16 cellular contexts compared by ENCODE assay signal in genomic region chrX:67674741-67675140, GRCh38.
A peak's percentile ranks its signal among the peaks of the same experiment; 100 is the strongest.
DNase-seq lines count a peak whose midpoint lies in the region; ATAC-seq and TF ChIP-seq lines count a peak whose summit lies in the region.
"Had no signal": no experiment of that assay in that cellular context is flagged by ENCODE, and none has a peak within 500 bp of the region (broad histone marks: within the 10 kb centered on the region; RNA-seq: fewer than 3 reads in every experiment).

No MANE protein-coding gene starts in this region.

- H4K20me1 ChIP-seq in KMS-11 (ENCODE audit: insufficient read depth): no peaks in the 10 kb centered on the region

- no peak for TF ChIP-seq POLR2A in heart left ventricle (IDR thresholded peaks at IDR 0.05)
- TF ChIP-seq POLR2A in upper lobe of left lung (IDR thresholded peaks at IDR 0.05): no peak

- no peaks in the 10 kb centered on the region for H3K79me2 ChIP-seq in KMS-11 (ENCODE audit: insufficient read depth, low read depth)

- peak; percentile 20 for ATAC-seq in left ventricle myocardium superior
- ATAC-seq in heart left ventricle: no peak
- ATAC-seq in GM18907 (IDR thresholded peaks at IDR 0.05; ENCODE audit: unreplicated experiment): no peak
- ATAC-seq in upper lobe of left lung (ENCODE audit: low FRiP score in 2 of 2): no peak

- 44 to 61% (median 53%) methylated on average over 1 of the region's 1 CpG for WGBS in heart left ventricle, 4 donors
- 73% methylated on average over 1 of the region's 1 CpG; no CpG with 5 or more reads in 1 of the 2 donors for WGBS in upper lobe of left lung, 2 donors

- peak overlapping the region; percentile 49; the same call in 1 of the 2 replicates for H2AFZ ChIP-seq in KMS-11 (ENCODE audit: low read depth)

- no peak overlapping the region; the same call in 1 of the 2 replicates for H3K9ac ChIP-seq in KMS-11

- intact Hi-C loops in left ventricle myocardium superior (cut with micrococcal nuclease) (no loop called here), heart left ventricle (cut with DNase I) (no loop called here)

- DNase-seq in left ventricle myocardium superior (no peak), heart left ventricle (no peak), fibroblast of the aortic adventitia (ENCODE audit: low read depth) (peak; percentile 9), upper lobe of left lung (no peak)
- DNase-seq: C1 segment of cervical spinal cord; Calu3; CD4-positive, alpha-beta memory T cell; COR-L47; DMS53; DMS79 treated with DMSO at 0.1 percent for 48 hours; GF-D8; GOT3; HFFc6 had no signal

- H3K4me2 ChIP-seq in KMS-11: peak overlapping the region; percentile 45; the same call in 1 of the 2 replicates

- H3K9me3 ChIP-seq in heart left ventricle (no peaks in the 10 kb centered on the region), upper lobe of left lung (no peaks in the 10 kb centered on the region)
- H3K9me3 ChIP-seq: HAP-1 had no signal

- H3K4me3 ChIP-seq in heart left ventricle: no peak overlapping the region
- no peak overlapping the region for H3K4me3 ChIP-seq in KMS-11 (IDR thresholded peaks at IDR 0.05; ENCODE audit: insufficient read depth, low read depth, low read length)
- no peak overlapping the region for H3K4me3 ChIP-seq in fibroblast of the aortic adventitia (ENCODE audit: low read depth, low read length)
- no peak overlapping the region for H3K4me3 ChIP-seq in upper lobe of left lung
- H3K4me3 ChIP-seq: HAP-1 had no signal

- H3K27me3 ChIP-seq in heart left ventricle: peaks cover 0 to 3% (median 0%) of the 10 kb centered on the region in 9 donors
- H3K27me3 ChIP-seq in KMS-11 (ENCODE audit: insufficient read depth, low read depth): no peaks in the 10 kb centered on the region
- no peaks in the 10 kb centered on the region for H3K27me3 ChIP-seq in upper lobe of left lung

- H3K4me1 ChIP-seq in heart left ventricle (peaks cover 0 to 2% (median 0%) of the 10 kb centered on the region in 12 donors), KMS-11 (ENCODE audit: low read depth, poor library complexity, severe bottlenecking) (peaks cover 56% of the 10 kb centered on the region), upper lobe of left lung (no peaks in the 10 kb centered on the region)

- H3K27ac ChIP-seq in heart left ventricle (no peak overlapping the region), KMS-11 (peak overlapping the region; percentile 75), upper lobe of left lung (no peak overlapping the region)

- TF ChIP-seq CTCF in heart left ventricle (IDR thresholded peaks at IDR 0.05) (no peak), KMS-11 (conservative IDR thresholded peaks at IDR 0.05; ENCODE audit: low read depth, low read length) (no peak), fibroblast of the aortic adventitia (IDR thresholded peaks at IDR 0.05; ENCODE audit: insufficient read depth, low read length) (no peak), upper lobe of left lung (IDR thresholded peaks at IDR 0.05) (no peak)

- no peak for TF ChIP-seq EP300 in upper lobe of left lung (IDR thresholded peaks at IDR 0.05)

- H3K36me3 ChIP-seq in heart left ventricle (no peaks in the 10 kb centered on the region), KMS-11 (ENCODE audit: insufficient read depth) (no peaks in the 10 kb centered on the region), upper lobe of left lung (no peaks in the 10 kb centered on the region)
- H3K36me3 ChIP-seq: HAP-1 had no signal
